2 cellular contexts compared by ENCODE assay signal in genomic region chr3:67790043-67790442, GRCh38.
TF ChIP-seq lines count a peak whose summit lies in the region.

No MANE protein-coding gene starts in this region.

TF ChIP-seq in HCT116, 20 proteins besides CTCF, POLR2A, EP300 and RAD21 (continued from another document):
- TF ChIP-seq YY1 (IDR thresholded peaks at IDR 0.05; ENCODE audit: extremely low read depth, insufficient replicate concordance, low read depth, low read length) (no peak), ZFX (IDR thresholded peaks at IDR 0.05) (no peak), EZH2 (IDR thresholded peaks at IDR 0.05) (no peak), CEBPB (IDR thresholded peaks at IDR 0.05; ENCODE audit: low read depth) (no peak), SRF (IDR thresholded peaks at IDR 0.05; ENCODE audit: low read depth) (no peak), ZNF274 (IDR thresholded peaks at IDR 0.05; ENCODE audit: low read depth, low read length) (no peak), ZBTB33 (IDR thresholded peaks at IDR 0.05; ENCODE audit: extremely low read depth, insufficient replicate concordance, low read length) (no peak), MAX (IDR thresholded peaks at IDR 0.05) (no peak), JUND (IDR thresholded peaks at IDR 0.05) (no peak), EZH2phosphoT487 (IDR thresholded peaks at IDR 0.05; ENCODE audit: borderline replicate concordance) (no peak)
- TF ChIP-seq, protein P1, sequence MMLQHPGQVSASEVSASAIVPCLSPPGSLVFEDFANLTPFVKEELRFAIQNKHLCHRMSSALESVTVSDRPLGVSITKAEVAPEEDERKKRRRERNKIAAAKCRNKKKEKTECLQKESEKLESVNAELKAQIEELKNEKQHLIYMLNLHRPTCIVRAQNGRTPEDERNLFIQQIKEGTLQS (IDR thresholded peaks at IDR 0.05), result no peak
- TF ChIP-seq, protein P2, sequence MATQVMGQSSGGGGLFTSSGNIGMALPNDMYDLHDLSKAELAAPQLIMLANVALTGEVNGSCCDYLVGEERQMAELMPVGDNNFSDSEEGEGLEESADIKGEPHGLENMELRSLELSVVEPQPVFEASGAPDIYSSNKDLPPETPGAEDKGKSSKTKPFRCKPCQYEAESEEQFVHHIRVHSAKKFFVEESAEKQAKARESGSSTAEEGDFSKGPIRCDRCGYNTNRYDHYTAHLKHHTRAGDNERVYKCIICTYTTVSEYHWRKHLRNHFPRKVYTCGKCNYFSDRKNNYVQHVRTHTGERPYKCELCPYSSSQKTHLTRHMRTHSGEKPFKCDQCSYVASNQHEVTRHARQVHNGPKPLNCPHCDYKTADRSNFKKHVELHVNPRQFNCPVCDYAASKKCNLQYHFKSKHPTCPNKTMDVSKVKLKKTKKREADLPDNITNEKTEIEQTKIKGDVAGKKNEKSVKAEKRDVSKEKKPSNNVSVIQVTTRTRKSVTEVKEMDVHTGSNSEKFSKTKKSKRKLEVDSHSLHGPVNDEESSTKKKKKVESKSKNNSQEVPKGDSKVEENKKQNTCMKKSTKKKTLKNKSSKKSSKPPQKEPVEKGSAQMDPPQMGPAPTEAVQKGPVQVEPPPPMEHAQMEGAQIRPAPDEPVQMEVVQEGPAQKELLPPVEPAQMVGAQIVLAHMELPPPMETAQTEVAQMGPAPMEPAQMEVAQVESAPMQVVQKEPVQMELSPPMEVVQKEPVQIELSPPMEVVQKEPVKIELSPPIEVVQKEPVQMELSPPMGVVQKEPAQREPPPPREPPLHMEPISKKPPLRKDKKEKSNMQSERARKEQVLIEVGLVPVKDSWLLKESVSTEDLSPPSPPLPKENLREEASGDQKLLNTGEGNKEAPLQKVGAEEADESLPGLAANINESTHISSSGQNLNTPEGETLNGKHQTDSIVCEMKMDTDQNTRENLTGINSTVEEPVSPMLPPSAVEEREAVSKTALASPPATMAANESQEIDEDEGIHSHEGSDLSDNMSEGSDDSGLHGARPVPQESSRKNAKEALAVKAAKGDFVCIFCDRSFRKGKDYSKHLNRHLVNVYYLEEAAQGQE (IDR thresholded peaks at IDR 0.05; ENCODE audit: low read depth), result no peak

TF ChIP-seq in endothelial cell of umbilical vein, 7 proteins besides CTCF, POLR2A, EP300 and RAD21 (continued from another document):
- TF ChIP-seq EZH2 (IDR thresholded peaks at IDR 0.05; ENCODE audit: borderline replicate concordance, low read depth, low read length, severe bottlenecking) (no peak), FOS (IDR thresholded peaks at IDR 0.05; ENCODE audit: borderline replicate concordance, insufficient read depth, low read length) (no peak), POLR2AphosphoS5 (IDR thresholded peaks at IDR 0.05; ENCODE audit: insufficient read depth, low read depth, low read length) (no peak), JUN (IDR thresholded peaks at IDR 0.05; ENCODE audit: borderline replicate concordance, insufficient read depth, insufficient read length, low read depth) (no peak)
TF ChIP-seq in endothelial cell of umbilical vein: peak in this region for 0.
